ENCODE assay signal across 8 cellular contexts in genomic region chr11:15941206-15941770, GRCh38.
A peak's percentile ranks its signal among the peaks of the same experiment; 100 is the strongest.
DNase-seq lines count a peak whose midpoint lies in the region; ATAC-seq and TF ChIP-seq lines count a peak whose summit lies in the region.

No MANE protein-coding gene starts in this region.

- no peaks in the 10 kb centered on the region for H3K4me1 ChIP-seq in lower lobe of right lung

- peak; percentile 59 for ATAC-seq in HG03342 (IDR thresholded peaks at IDR 0.05; ENCODE audit: unreplicated experiment)
- peak; percentile 57 to 71 for ATAC-seq in lower lobe of right lung
- ATAC-seq in GM18858 (IDR thresholded peaks at IDR 0.05; ENCODE audit: unreplicated experiment), result no peak
- no peak for ATAC-seq in HG02678 (IDR thresholded peaks at IDR 0.05; ENCODE audit: unreplicated experiment)

- peak; percentile 80 for DNase-seq in GM13977 (ENCODE audit: low spot score)
- DNase-seq in brain microvascular endothelial cell, result no peak
- no peak for DNase-seq in lower lobe of right lung
- DNase-seq in NCI-H2029 treated with DMSO at 0.1 percent for 48 hours (lab: John Stamatoyannopoulos, UW), result no peak
- DNase-seq in ureter (ENCODE audit: low spot score), result no peak

- H3K27ac ChIP-seq in brain microvascular endothelial cell (no peak overlapping the region), lower lobe of right lung (no peak overlapping the region)

- H3K36me3 ChIP-seq in brain microvascular endothelial cell (replicated peaks) (no peaks in the 10 kb centered on the region), lower lobe of right lung (no peaks in the 10 kb centered on the region)

- H3K9me3 ChIP-seq in lower lobe of right lung, result no peaks in the 10 kb centered on the region

- H3K4me3 ChIP-seq in brain microvascular endothelial cell (ENCODE audit: low read depth, low read length) (peak overlapping the region; percentile 24), lower lobe of right lung (no peak overlapping the region)

- intact Hi-C loops in lower lobe of right lung (cut with DNase I), result no loop called here

- in situ Hi-C loops in GM13977 (cut with MboI; ENCODE audit: low pct_unique_long_range_greater_than_20kb, low sequenced_read_pairs, unreplicated experiment), result no loop called here
- in situ Hi-C loops in brain microvascular endothelial cell (cut with HindIII; ENCODE audit: low pct_ligation_motif_present, low sequenced_read_pairs), result no loop called here

- H3K27me3 ChIP-seq in brain microvascular endothelial cell (replicated peaks) (no peaks in the 10 kb centered on the region), lower lobe of right lung (ENCODE audit: low read depth) (no peaks in the 10 kb centered on the region)

- TF ChIP-seq CTCF in GM13977 (IDR thresholded peaks at IDR 0.05; ENCODE audit: extremely low read depth, insufficient read depth, missing control alignments) (peak; percentile 93), brain microvascular endothelial cell (IDR thresholded peaks at IDR 0.05; ENCODE audit: low read depth, low read length, missing control alignments) (peak; percentile 81), lower lobe of right lung (IDR thresholded peaks at IDR 0.05) (peak; percentile 77)

Comparison
In these comparisons a context has a peak if more than half of its experiments do, and no peak if none do; other contexts are left out.
1. ATAC-seq: peak in HG03342 (single experiment) and lower lobe of right lung (2 of 2); none in GM18858 (single experiment) and HG02678 (single experiment).
2. Peak in every context shown above with its lines, with median percentiles within 50 percentile points of each other: CTCF ChIP-seq.